In the genomic region with DNA sequence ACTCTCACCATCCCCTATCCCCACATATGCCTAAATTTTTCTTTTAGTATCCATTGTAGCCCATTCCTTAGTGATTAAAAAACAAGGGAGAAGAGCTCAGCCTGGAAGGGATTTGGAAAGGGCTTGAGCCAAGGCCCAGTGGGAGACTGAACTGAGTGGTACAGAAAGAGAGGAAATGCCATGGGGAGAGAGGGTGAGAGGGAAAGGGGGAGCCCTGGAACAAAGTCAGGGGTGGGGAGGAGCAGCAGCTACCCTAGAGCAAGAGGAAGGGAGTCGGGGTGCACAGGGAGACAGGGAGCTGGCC, we compare ENCODE assay signal across 9 cellular contexts. TPM values are rescaled to one million over a fixed set of nuclear protein-coding genes. Genes with fewer than 3 reads are reported as not detected.
DNase-seq lines count a peak whose midpoint lies in the region; ATAC-seq lines count a peak whose summit lies in the region.
"Had no signal": no experiment of that assay in that cellular context is flagged by ENCODE, and none has a peak within 500 bp of the region (broad histone marks: within the 10 kb centered on the region; RNA-seq: fewer than 3 reads in every experiment).

No MANE protein-coding gene starts in this region.

- DNase-seq in NCI-H2081 (lab: John Stamatoyannopoulos, UW) (peak; percentile 18 to 53), NCI-H2081 treated with DMSO at 0.1 percent for 48 hours (lab: John Stamatoyannopoulos, UW) (no peak), superior temporal gyrus (ENCODE audit: extremely low spot score) (peak; percentile 33), occipital lobe (lab: John Stamatoyannopoulos, UW) (no peak)
- DNase-seq: NCI-H510A had no signal

- H3K27ac ChIP-seq in adipose tissue (ENCODE audit: low read depth, low read length): peak overlapping the region; percentile 91
- H3K27ac ChIP-seq in layer of hippocampus (ENCODE audit: low read depth, low read length): peak overlapping the region; percentile 88

- 22 to 41% (median 38%) methylated on average over 1 of the region's 1 CpG for WGBS in adipose tissue, 3 donors

- H3K27me3 ChIP-seq in layer of hippocampus (ENCODE audit: control insufficient read depth, insufficient read depth, low read length): no peaks in the 10 kb centered on the region

- ATAC-seq in HG03460 (IDR thresholded peaks at IDR 0.05; ENCODE audit: unreplicated experiment): no peak
- ATAC-seq in HG03175 (IDR thresholded peaks at IDR 0.05; ENCODE audit: unreplicated experiment): no peak

RNA-seq across cellular contexts. Expression of a gene that starts 2.6 kb away (rescaled TPM):
- polyA plus RNA-seq in adipose tissue: 100 to 1,000 TPM in 2 of 3 donors, 10 to 100 TPM in 1; 38.1 to 127 (median 119) TPM
- total RNA-seq in occipital lobe: 9.2 TPM

RNA-seq across cellular contexts. Expression of a gene that starts 10.8 kb away (rescaled TPM):
- polyA plus RNA-seq in adipose tissue: 10 to 100 TPM in 1 of 3 donors, 1 to 10 TPM in 2; 2.6 to 11.9 (median 4.1) TPM
- 137 TPM for total RNA-seq in occipital lobe

RNA-seq across cellular contexts. Expression of a gene that starts 18.4 kb away (rescaled TPM):
- polyA plus RNA-seq in adipose tissue: not detected
- total RNA-seq in occipital lobe: not detected

RNA-seq across cellular contexts. Expression of a gene that starts 18.6 kb away (rescaled TPM):
- 100 to 1,000 TPM; 326 to 584 (median 368) TPM for polyA plus RNA-seq in adipose tissue
- total RNA-seq in occipital lobe: 243 TPM

RNA-seq across cellular contexts. Expression of a gene that starts 20.6 kb away (rescaled TPM):
- 10 to 100 TPM in 1 of 3 donors, 1 to 10 TPM in 2; 3.0 to 11.7 (median 4.8) TPM for polyA plus RNA-seq in adipose tissue
- 7.6 TPM for total RNA-seq in occipital lobe

Comparison
In these comparisons a context has a peak if more than half of its experiments do, and no peak if none do; other contexts are left out.
1. DNase-seq: peak in NCI-H2081 (2 of 2) and superior temporal gyrus (single experiment); none in NCI-H2081 treated with DMSO at 0.1 percent for 48 hours (single experiment) and occipital lobe (single experiment).